ENCODE assay signal across 18 cellular contexts in the genomic region with DNA sequence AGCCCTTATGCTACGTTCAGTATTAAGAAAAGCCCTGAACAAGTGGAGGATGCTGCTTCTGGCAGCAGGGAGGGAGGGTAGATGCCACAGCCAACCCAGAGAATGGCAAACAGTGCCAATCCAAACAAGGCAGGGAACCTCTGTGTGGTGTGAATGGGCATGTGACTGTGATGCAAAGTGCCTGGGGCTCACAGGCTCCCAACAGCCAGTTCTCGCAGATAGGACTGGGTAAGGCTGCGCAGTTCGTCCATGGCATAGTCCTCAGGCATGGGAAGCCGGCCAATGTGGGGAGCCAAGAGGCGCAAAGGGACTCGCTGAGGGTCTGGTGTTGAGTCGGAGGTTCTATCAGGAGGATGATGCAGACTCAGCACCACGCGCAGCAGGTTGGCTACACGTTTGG. TPM values are rescaled to one million over a fixed set of nuclear protein-coding genes. Genes with fewer than 3 reads are reported as not detected.
DNase-seq lines count a peak whose midpoint lies in the region; TF ChIP-seq lines count a peak whose summit lies in the region.
"Had no signal": no experiment of that assay in that cellular context is flagged by ENCODE, and none has a peak within 500 bp of the region (broad histone marks: within the 10 kb centered on the region; RNA-seq: fewer than 3 reads in every experiment).

No MANE protein-coding gene starts in this region.

- H2AFZ ChIP-seq in mammary epithelial cell (ENCODE audit: low read depth, low read length), result no peak overlapping the region

- H3K36me3 ChIP-seq in mammary epithelial cell (ENCODE audit: insufficient read depth, low read length), result peaks cover 43% of the 10 kb centered on the region
- peaks cover 99% of the 10 kb centered on the region for H3K36me3 ChIP-seq in suprapubic skin

- H3K4me3 ChIP-seq in mammary epithelial cell (replicated peaks in 1 of 3; ENCODE audit: insufficient read depth in 1 of 3, low read depth in 2 of 3, low read length in 3 of 3), result no peak overlapping the region
- no peak overlapping the region for H3K4me3 ChIP-seq in suprapubic skin
- H3K4me3 ChIP-seq: GM12878, HAP-1 had no signal

- in situ Hi-C loops in mammary epithelial cell (cut with MboI; ENCODE audit: low sequenced_read_pairs in 2 of 2), result no loop called here

- H3K4me1 ChIP-seq in mammary epithelial cell (ENCODE audit: insufficient read depth, low read length) (peaks cover 19% of the 10 kb centered on the region), suprapubic skin (no peaks in the 10 kb centered on the region)
- H3K4me1 ChIP-seq: BE2C, HAP-1 had no signal

- DNase-seq in AG20443 (ENCODE audit: low spot score) (peak; percentile 6), EH (ENCODE audit: low read depth) (peak; percentile 34), mammary epithelial cell (peak; percentile 14), nephron progenitor cell (no peak), superior temporal gyrus (ENCODE audit: extremely low spot score) (no peak), suprapubic skin (ENCODE audit: low spot score in 2 of 2) (no peak), T-helper 9 cell (no peak)
- DNase-seq: ACHN, BE2C, NCI-H1436, NCI-H2029 treated with DMSO at 0.1 percent for 48 hours, NCI-H524, SHP77 had no signal

- H3K27ac ChIP-seq in mammary epithelial cell (ENCODE audit: insufficient read depth, low read depth, low read length) (no peak overlapping the region), suprapubic skin (no peak overlapping the region)

- no peak overlapping the region for H3K4me3 Mint-ChIP-seq in nephron progenitor cell
- H3K4me3 Mint-ChIP-seq: IgD-negative memory B cell had no signal

- no peak for TF ChIP-seq EP300 in suprapubic skin (IDR thresholded peaks at IDR 0.05)

- H4K20me1 ChIP-seq in mammary epithelial cell (ENCODE audit: insufficient read depth, low read length), result no peaks in the 10 kb centered on the region

- TF ChIP-seq CTCF in mammary epithelial cell (conservative IDR thresholded peaks at IDR 0.05 in 1 of 2, IDR thresholded peaks at IDR 0.05 in 1 of 2; ENCODE audit: extremely low read depth in 1 of 2, insufficient read depth in 1 of 2, low read depth in 1 of 2, low read length in 2 of 2) (no peak), nephron progenitor cell (IDR thresholded peaks at IDR 0.05) (no peak), suprapubic skin (IDR thresholded peaks at IDR 0.05) (no peak)

- no peak overlapping the region for H3K4me2 ChIP-seq in mammary epithelial cell (ENCODE audit: insufficient read depth, low read depth, low read length)

- WGBS in mammary epithelial cell (ENCODE audit: low coverage, missing lambda C conversion rate), result 81% methylated on average over 9 of the region's 11 CpGs
- WGBS in suprapubic skin, result 91% methylated on average over 11 of the region's 11 CpGs

- no peaks in the 10 kb centered on the region for H3K27me3 ChIP-seq in mammary epithelial cell (ENCODE audit: insufficient read depth, low read length)
- no peaks in the 10 kb centered on the region for H3K27me3 ChIP-seq in suprapubic skin
- H3K27me3 ChIP-seq: BE2C had no signal

- no peak for TF ChIP-seq POLR2A in suprapubic skin (IDR thresholded peaks at IDR 0.05)

- peak overlapping the region; percentile 51 for H3K27ac Mint-ChIP-seq in nephron progenitor cell

- intact Hi-C loops in mammary epithelial cell (cut with micrococcal nuclease), result no loop called here

- H3K27me3 Mint-ChIP-seq in nephron progenitor cell (ENCODE audit: low read depth, poor library complexity), result no peaks in the 10 kb centered on the region
- H3K27me3 Mint-ChIP-seq: IgD-negative memory B cell had no signal

- H3K9me3 Mint-ChIP-seq in nephron progenitor cell, result no peaks in the 10 kb centered on the region
- H3K9me3 Mint-ChIP-seq: IgD-negative memory B cell had no signal

- no peak overlapping the region for H3K9ac ChIP-seq in mammary epithelial cell (ENCODE audit: insufficient read depth, low read length)

- peaks cover 73% of the 10 kb centered on the region for H3K36me3 Mint-ChIP-seq in nephron progenitor cell (ENCODE audit: low read depth)

- H3K4me1 Mint-ChIP-seq in nephron progenitor cell, result peaks cover 20% of the 10 kb centered on the region

- dilution Hi-C loops in mammary epithelial cell (cut with HindIII; ENCODE audit: low sequenced_read_pairs), result loop anchor here (5.0 kb wide), 1 partner anchor 106 kb away; no protein-coding TSS in a partner anchor

- no TSS peak for BruUV-seq in mammary epithelial cell (replicated peaks; lab: Mats Ljungman, UMichigan)

- CTCF ChIA-PET in mammary epithelial cell (lab: Charles Lee; ENCODE audit: low non-redundant PET), result no interaction called here

- no peaks in the 10 kb centered on the region for H3K9me3 ChIP-seq in mammary epithelial cell (replicated peaks; ENCODE audit: insufficient read depth, low read length)
- no peaks in the 10 kb centered on the region for H3K9me3 ChIP-seq in suprapubic skin
- H3K9me3 ChIP-seq: BE2C, HAP-1 had no signal

- H3K79me2 ChIP-seq in mammary epithelial cell (ENCODE audit: insufficient read depth, low read length), result no peaks in the 10 kb centered on the region

RNA-seq across cellular contexts. Expression of a gene that starts 4.8 kb away (rescaled TPM):
- 1 to 10 TPM; 1.2 to 2.1 TPM for total RNA-seq in mammary epithelial cell
- polyA plus RNA-seq in mammary epithelial cell, result 0.40 TPM
- not detected for polyA minus RNA-seq in mammary epithelial cell
- total RNA-seq in suprapubic skin, result 1 to 10 TPM in 1 of 4 donors, under 1 TPM in 2, not detected in 1; 0.73 to 2.3 (median 0.89) TPM

RNA-seq across cellular contexts. Expression of a gene that starts 31.0 kb away (rescaled TPM):
- not detected for total RNA-seq in mammary epithelial cell
- polyA plus RNA-seq in mammary epithelial cell, result not detected
- not detected for polyA minus RNA-seq in mammary epithelial cell
- not detected for total RNA-seq in suprapubic skin
- total RNA-seq: GM12878, HT-29, LHCN-M2 had no signal
- polyA plus RNA-seq: GM12878, IgD-negative memory B cell had no signal

RNA-seq across cellular contexts. Expression of a gene that starts 34.2 kb away (rescaled TPM):
- total RNA-seq in mammary epithelial cell (not detected), suprapubic skin (not detected)
- not detected for polyA plus RNA-seq in mammary epithelial cell
- polyA minus RNA-seq in mammary epithelial cell, result not detected
- total RNA-seq: GM12878, HT-29 had no signal
- polyA plus RNA-seq: IgD-negative memory B cell had no signal

Comparison
In these comparisons a context has a peak if more than half of its experiments do, and no peak if none do; other contexts are left out.
1. DNase-seq: peak in AG20443 (single experiment), EH (single experiment) and mammary epithelial cell (single experiment); none in nephron progenitor cell (single experiment), superior temporal gyrus (single experiment), suprapubic skin (0 of 2) and T-helper 9 cell (single experiment).